24 cellular contexts compared by ENCODE assay signal in the genomic region with DNA sequence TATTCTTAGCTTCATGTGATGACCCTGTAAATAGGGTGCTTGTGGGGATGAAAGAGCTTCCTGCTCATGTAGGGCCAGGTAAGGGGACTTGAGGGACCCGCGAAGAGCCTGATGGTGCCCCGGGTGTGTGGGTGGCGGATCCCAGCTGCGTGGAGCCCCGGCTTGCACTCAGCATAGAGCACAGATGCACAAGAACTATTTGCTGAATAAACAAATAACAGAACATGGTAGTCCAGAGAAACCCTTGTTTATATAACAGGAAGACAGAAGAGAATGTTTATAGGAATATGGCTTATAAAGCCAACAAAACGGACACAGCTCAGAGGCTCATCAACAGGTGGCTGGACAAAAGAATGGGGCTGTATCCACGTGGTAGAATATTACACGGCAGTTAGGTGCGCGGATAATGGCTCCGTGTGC.
DNase-seq lines count a peak whose midpoint lies in the region; ATAC-seq, FAIRE-seq and TF ChIP-seq lines count a peak whose summit lies in the region.
"Had no signal": no experiment of that assay in that cellular context is flagged by ENCODE, and none has a peak within 500 bp of the region (broad histone marks: within the 10 kb centered on the region; RNA-seq: fewer than 3 reads in every experiment).

No MANE protein-coding gene starts in this region.

- no peak for ATAC-seq in A549
- ATAC-seq in stimulated activated naive B cell treated with anti-CD40 and anti-IgM and Interleukin-4, amounts not matched to agents 10 μg/mL and 1 μg/mL and 100 μg/mL, for 72 hours (replicated peaks) = no peak
- ATAC-seq: heart left ventricle, left lung, psoas muscle had no signal

- H3K4me3 ChIP-seq in A549 = no peak overlapping the region
- no peak overlapping the region for H3K4me3 ChIP-seq in neuronal stem cell (ENCODE audit: low read length in 2 of 2)
- no peak overlapping the region for H3K4me3 ChIP-seq in colonic mucosa
- H3K4me3 ChIP-seq: adrenal gland, heart left ventricle, left lung, neural progenitor cell, psoas muscle, skin epidermis had no signal

- H3K27me3 ChIP-seq in neuronal stem cell (ENCODE audit: control insufficient read depth in 3 of 3, insufficient read depth in 3 of 3, low read depth in 1 of 3, low read length in 3 of 3) = no peaks in the 10 kb centered on the region
- no peaks in the 10 kb centered on the region for H3K27me3 ChIP-seq in colonic mucosa
- H3K27me3 ChIP-seq: neural progenitor cell had no signal

- no peak overlapping the region for H2BK12ac ChIP-seq in neuronal stem cell (ENCODE audit: low read length)

- FAIRE-seq in A549 (lab: Jason Lieb, UNC) = no peak
- FAIRE-seq: bronchial epithelial cell, GM18507 had no signal

- H3K36me3 Mint-ChIP-seq in HFFc6 (ENCODE audit: low read depth) (peaks cover 16% of the 10 kb centered on the region), chondrocyte (ENCODE audit: low read depth) (peaks cover 4% of the 10 kb centered on the region)
- no peaks in the 10 kb centered on the region for H3K36me3 Mint-ChIP-seq in stimulated activated naive B cell treated with anti-CD40 and anti-IgM and Interleukin-4, amounts not matched to agents 10 μg/mL and 1 μg/mL and 100 μg/mL, for 72 hours
- H3K36me3 Mint-ChIP-seq: neural progenitor cell had no signal

- H3K27me3 Mint-ChIP-seq in HFFc6 (ENCODE audit: insufficient read depth) (peaks cover 2% of the 10 kb centered on the region), chondrocyte (ENCODE audit: low read depth) (no peaks in the 10 kb centered on the region)
- H3K27me3 Mint-ChIP-seq in stimulated activated naive B cell treated with anti-CD40 and anti-IgM and Interleukin-4, amounts not matched to agents 10 μg/mL and 1 μg/mL and 100 μg/mL, for 72 hours = peaks cover 5 to 8% of the 10 kb centered on the region in 2 donors

- TF ChIP-seq EP300 in A549 (IDR thresholded peaks at IDR 0.05) = no peak

- no peaks in the 10 kb centered on the region for H3K36me3 ChIP-seq in neuronal stem cell (replicated peaks in 1 of 2; ENCODE audit: control insufficient read depth in 2 of 2, insufficient read depth in 2 of 2, low read length in 2 of 2)
- no peaks in the 10 kb centered on the region for H3K36me3 ChIP-seq in colonic mucosa
- H3K36me3 ChIP-seq: adrenal gland, heart left ventricle, left lung, neural progenitor cell had no signal

- no peak overlapping the region for H4K8ac ChIP-seq in neuronal stem cell (ENCODE audit: low read depth, low read length)

- no peak for TF ChIP-seq POLR2A in A549 (IDR thresholded peaks at IDR 0.05; ENCODE audit: low read length)

- no peak overlapping the region for H2AK5ac ChIP-seq in neuronal stem cell (ENCODE audit: low read depth, low read length)

- intact Hi-C loops in colonic mucosa (cut with DNase I) = no loop called here

- no peaks in the 10 kb centered on the region for H3K79me1 ChIP-seq in neuronal stem cell (ENCODE audit: low read depth, low read length)

- H3K27ac Mint-ChIP-seq in HFFc6 (peak overlapping the region; percentile 26; the same call in 1 of the 2 replicates), chondrocyte (ENCODE audit: unreplicated experiment) (peak overlapping the region; percentile 64)
- H3K27ac Mint-ChIP-seq in stimulated activated naive B cell treated with anti-CD40 and anti-IgM and Interleukin-4, amounts not matched to agents 10 μg/mL and 1 μg/mL and 100 μg/mL, for 72 hours = no peak overlapping the region
- H3K27ac Mint-ChIP-seq: activated CD4-positive, alpha-beta memory T cell treated with anti-CD3 and anti-CD28 coated beads, Interleukin-2, amount 10 ng/mL, durations not matched to agents 7 days and 5 days; dendritic cell treated with granulocyte-macrophage colony-stimulating factor and Interleukin-4, amounts not matched to agents 40 ng/mL and 50 ng/mL, for 4 days; neural progenitor cell had no signal

- H3K4me2 ChIP-seq in A549 (no peak overlapping the region), neuronal stem cell (ENCODE audit: insufficient read depth, low read length, poor library complexity, severe bottlenecking) (no peak overlapping the region)
- H3K4me2 ChIP-seq: neural progenitor cell had no signal

- no peak overlapping the region for H2BK5ac ChIP-seq in neuronal stem cell (ENCODE audit: low read length)

- POLR2A ChIA-PET in A549 (lab: Yijun Ruan, JAX) = no interaction called here

- no peak for TF ChIP-seq CTCF in A549 (IDR thresholded peaks at IDR 0.05)
- no peak for TF ChIP-seq CTCF in HFFc6 (IDR thresholded peaks at IDR 0.05)
- TF ChIP-seq CTCF in chondrocyte (IDR thresholded peaks at IDR 0.05) = no peak
- no peak for TF ChIP-seq CTCF in colonic mucosa (IDR thresholded peaks at IDR 0.05)

- H3K9ac ChIP-seq in neuronal stem cell (ENCODE audit: low read depth, low read length, poor library complexity) (no peak overlapping the region), colonic mucosa (ENCODE audit: low read depth in 2 of 2, low read length in 2 of 2) (no peak overlapping the region)
- H3K9ac ChIP-seq: neural progenitor cell had no signal

- H3K9me3 ChIP-seq in A549 (peaks cover 20% of the 10 kb centered on the region; the same call in 2 of the 3 replicates), neuronal stem cell (replicated peaks in 1 of 2; ENCODE audit: control insufficient read depth in 2 of 2, insufficient read depth in 1 of 2, low read depth in 1 of 2, low read length in 2 of 2) (peaks cover 4 to 5% of the 10 kb centered on the region in 2 donors), colonic mucosa (no peaks in the 10 kb centered on the region)
- H3K9me3 ChIP-seq: adrenal gland had no signal

- H3K4me1 ChIP-seq in A549 (peaks cover 14% of the 10 kb centered on the region), neuronal stem cell (ENCODE audit: control insufficient read depth in 2 of 2, insufficient read depth in 1 of 2, low read depth in 1 of 2, low read length in 2 of 2) (peaks cover 0 to 5% of the 10 kb centered on the region in 2 donors), colonic mucosa (no peaks in the 10 kb centered on the region)
- H3K4me1 ChIP-seq: adrenal gland, left lung, neural progenitor cell, psoas muscle had no signal

- H3K4me3 Mint-ChIP-seq in HFFc6 = no peak overlapping the region
- no peak overlapping the region for H3K4me3 Mint-ChIP-seq in chondrocyte (ENCODE audit: unreplicated experiment)
- H3K4me3 Mint-ChIP-seq in stimulated activated naive B cell treated with anti-CD40 and anti-IgM and Interleukin-4, amounts not matched to agents 10 μg/mL and 1 μg/mL and 100 μg/mL, for 72 hours = no peak overlapping the region
- H3K4me3 Mint-ChIP-seq: activated CD4-positive, alpha-beta memory T cell treated with anti-CD3 and anti-CD28 coated beads, Interleukin-2, amount 10 ng/mL, durations not matched to agents 7 days and 5 days; dendritic cell treated with granulocyte-macrophage colony-stimulating factor and Interleukin-4, amounts not matched to agents 40 ng/mL and 50 ng/mL, for 4 days; H9; neural progenitor cell had no signal

- 0 out of 6 replicates have a peak overlapping the region, but pooled peaks of 1 of the 2 experiments have one; percentile 7 for H3K27ac ChIP-seq in A549
- H3K27ac ChIP-seq in neuronal stem cell (replicated peaks; ENCODE audit: low read length) = no peak overlapping the region
- H3K27ac ChIP-seq in colonic mucosa = no peak overlapping the region
- H3K27ac ChIP-seq: adrenal gland, C4-2B, heart left ventricle, left lung, neural progenitor cell, psoas muscle had no signal

- H3K9me3 Mint-ChIP-seq in HFFc6 (peaks cover 13% of the 10 kb centered on the region), chondrocyte (ENCODE audit: low read depth) (peaks cover 13% of the 10 kb centered on the region)
- H3K9me3 Mint-ChIP-seq in stimulated activated naive B cell treated with anti-CD40 and anti-IgM and Interleukin-4, amounts not matched to agents 10 μg/mL and 1 μg/mL and 100 μg/mL, for 72 hours = peaks cover 3 to 11% of the 10 kb centered on the region in 2 donors
- H3K9me3 Mint-ChIP-seq: activated CD4-positive, alpha-beta memory T cell treated with anti-CD3 and anti-CD28 coated beads, Interleukin-2, amount 10 ng/mL, durations not matched to agents 7 days and 5 days had no signal

- no peak overlapping the region for H2AFZ ChIP-seq in neuronal stem cell (ENCODE audit: low read length)
- H2AFZ ChIP-seq: neural progenitor cell had no signal

- peak overlapping the region; percentile 12 for H3K18ac ChIP-seq in neuronal stem cell (ENCODE audit: low read length)

- H3K23ac ChIP-seq in neuronal stem cell (ENCODE audit: low read depth, low read length, poor library complexity) = no peak overlapping the region

- no peak overlapping the region for H3K14ac ChIP-seq in neuronal stem cell (ENCODE audit: low read length)

- H3K4me1 Mint-ChIP-seq in HFFc6 (ENCODE audit: low read depth) = peaks cover 37% of the 10 kb centered on the region
- peaks cover 35% of the 10 kb centered on the region for H3K4me1 Mint-ChIP-seq in chondrocyte (ENCODE audit: low read depth)
- H3K4me1 Mint-ChIP-seq in stimulated activated naive B cell treated with anti-CD40 and anti-IgM and Interleukin-4, amounts not matched to agents 10 μg/mL and 1 μg/mL and 100 μg/mL, for 72 hours = no peaks in the 10 kb centered on the region
- H3K4me1 Mint-ChIP-seq: activated CD4-positive, alpha-beta memory T cell treated with anti-CD3 and anti-CD28 coated beads, Interleukin-2, amount 10 ng/mL, durations not matched to agents 7 days and 5 days had no signal

- H4K91ac ChIP-seq in neuronal stem cell (ENCODE audit: low read depth, low read length, poor library complexity) = no peak overlapping the region

- WGBS in A549 (ENCODE audit: missing lambda C conversion rate) = 74% methylated on average over 12 of the region's 12 CpGs
- no CpG with 5 or more reads among the region's 12 CpGs for WGBS in neuronal stem cell (ENCODE audit: extremely low coverage in 2 of 2, insufficient read length in 2 of 2, insufficient replicate concordance in 1 of 2), 2 donors

- no peak overlapping the region for H2BK15ac ChIP-seq in neuronal stem cell (ENCODE audit: low read length)

- DNase-seq in A549 (ENCODE audit: low read depth in 1 of 2, low spot score in 1 of 2) (no peak), HFFc6 (no peak), chondrocyte (ENCODE audit: low spot score) (peak; percentile 57), neuronal stem cell (ENCODE audit: low spot score) (no peak), colonic mucosa (no peak)
- no peak for DNase-seq in activated effector memory CD4-positive, alpha-beta T cell treated with anti-CD3 and anti-CD28 coated beads, Interleukin-2, amount 50 U/mL, for 16 hours
- DNase-seq in activated T-cell treated with anti-CD3 and anti-CD28 coated beads, Interleukin-2, amount 50 U/mL, for 1 hour = no peak
- DNase-seq in stimulated activated naive B cell treated with anti-CD40 and anti-IgM and Interleukin-4, amounts not matched to agents 10 μg/mL and 1 μg/mL and 100 μg/mL, for 72 hours = no peak
- DNase-seq: activated CD4-positive, alpha-beta memory T cell treated with anti-CD3 and anti-CD28 coated beads, Interleukin-2, amount 10 ng/mL, durations not matched to agents 7 days and 5 days; activated gamma-delta T cell; adrenal gland; H9; NCI-H1436 treated with DMSO at 0.1 percent for 48 hours; psoas muscle; stimulated activated CD4-positive, alpha-beta T cell treated with anti-CD3 and anti-CD28 coated beads, Interleukin-2, amount 100 ng/mL, for 48 hours; stimulated activated naive CD4-positive, alpha-beta T cell had no signal

- H2BK120ac ChIP-seq in neuronal stem cell (ENCODE audit: low read depth, low read length) = no peak overlapping the region

- no peak for TF ChIP-seq RAD21 in A549 (conservative IDR thresholded peaks at IDR 0.05 in 1 of 2, IDR thresholded peaks at IDR 0.05 in 1 of 2)

- no peak overlapping the region for H3K4ac ChIP-seq in neuronal stem cell (ENCODE audit: low read length)

- CTCF ChIA-PET in A549 (lab: Yijun Ruan, JAX) = interaction anchor here (1.0 to 1.5 kb wide), 2 partner anchors 31 to 85 kb away, joined by 3 to 5 read pairs; no protein-coding TSS in a partner anchor
